ENCODE assay signal across 9 cellular contexts in genomic region chr4:20251796-20252655, GRCh38. TPM values are rescaled to one million over a fixed set of nuclear protein-coding genes. Genes with fewer than 3 reads are reported as not detected.
DNase-seq lines count a peak whose midpoint lies in the region; ATAC-seq, FAIRE-seq and TF ChIP-seq lines count a peak whose summit lies in the region.
"Had no signal": no experiment of that assay in that cellular context is flagged by ENCODE, and none has a peak within 500 bp of the region (broad histone marks: within the 10 kb centered on the region; RNA-seq: fewer than 3 reads in every experiment).

Gene SLIT2, plus strand, starts transcription at chr4:20251905. Its CDS starts 1,911 bp downstream, at chr4:20253816.

- no peaks in the 10 kb centered on the region for H3K36me3 Mint-ChIP-seq in stimulated activated naive CD8-positive, alpha-beta T cell treated with anti-CD3 and anti-CD28 coated beads, Interleukin-15, Interleukin-2, amounts not matched to agents 100 ng/mL and 50 ng/mL, for 24 hours (ENCODE audit: low read depth)

- no peak for TF ChIP-seq EP300 in HepG2 (IDR thresholded peaks at IDR 0.05; ENCODE audit: low read depth in 2 of 2, low read length in 2 of 2)
- no peak for TF ChIP-seq EP300 in HepG2 (CRISPR knock-in tag; IDR thresholded peaks at IDR 0.05; ENCODE audit: borderline replicate concordance)

- BruUV-seq in HepG2 (replicated peaks; lab: Mats Ljungman, UMichigan): no TSS peak

- no peak within 1 kb of the TSS for H3K27ac ChIP-seq in HepG2 (ENCODE audit: extremely low read length, insufficient read depth, low read length)

- H3K4me3 Mint-ChIP-seq in stimulated activated naive CD8-positive, alpha-beta T cell treated with anti-CD3 and anti-CD28 coated beads, Interleukin-15, Interleukin-2, amounts not matched to agents 100 ng/mL and 50 ng/mL, for 24 hours: peak within 1 kb of the TSS; percentile 48

- H3K4me1 Mint-ChIP-seq in stimulated activated naive CD8-positive, alpha-beta T cell treated with anti-CD3 and anti-CD28 coated beads, Interleukin-15, Interleukin-2, amounts not matched to agents 100 ng/mL and 50 ng/mL, for 24 hours (ENCODE audit: low read depth): peaks cover 13% of the 10 kb centered on the region

- no peaks in the 10 kb centered on the region for H3K79me2 ChIP-seq in HepG2 (ENCODE audit: insufficient read depth, low read length)

- POLR2A ChIA-PET in HepG2 (lab: Yijun Ruan, JAX): no interaction called here

- H3K27me3 Mint-ChIP-seq in stimulated activated naive CD8-positive, alpha-beta T cell treated with anti-CD3 and anti-CD28 coated beads, Interleukin-15, Interleukin-2, amounts not matched to agents 100 ng/mL and 50 ng/mL, for 24 hours: peaks cover 57% of the 10 kb centered on the region

- H3K9me3 ChIP-seq in HepG2 (ENCODE audit: low read length): no peaks in the 10 kb centered on the region

- TF ChIP-seq CTCF in GM12865 (IDR thresholded peaks at IDR 0.05; ENCODE audit: insufficient read depth, low read depth, low read length, missing control alignments) (no peak), HepG2 (CRISPR knock-in tag; IDR thresholded peaks at IDR 0.05) (no peak)

- no peak for TF ChIP-seq POLR2A in HepG2 (IDR thresholded peaks at IDR 0.05; ENCODE audit: insufficient read depth in 1 of 2, low read depth in 2 of 2, low read length in 2 of 2)

- peak within 1 kb of the TSS; percentile 43; the same call in 1 of the 2 replicates for H3K9ac ChIP-seq in HepG2 (ENCODE audit: insufficient read depth, low read depth, low read length)

- in situ Hi-C loops in KBM-7 (cut with MboI; ENCODE audit: low pct_unique_long_range_greater_than_20kb, low sequenced_read_pairs) (no loop called here), HepG2 (cut with HindIII; ENCODE audit: extremely low pct_ligation_motif_present, low pct_unique_long_range_greater_than_20kb) (loop anchor here (25.0 kb wide), 1 partner anchor 1565 kb away; no protein-coding TSS in a partner anchor)

- H3K27me3 ChIP-seq in HepG2 (ENCODE audit: control insufficient read depth in 1 of 2, insufficient read depth in 2 of 2, low read length in 2 of 2): 0 out of 5 replicates have a peak, but pooled peaks cover 1 to 6% of the 10 kb centered on the region in 2 experiments

- H3K4me2 ChIP-seq in HepG2 (ENCODE audit: low read depth, low read length): peak within 1 kb of the TSS; percentile 70

- peak; percentile 97 for ATAC-seq in HepG2

- peak; percentile 15; the same call in 1 of the 2 replicates for TF ChIP-seq RAD21 in HepG2 (CRISPR knock-in tag; IDR thresholded peaks at IDR 0.05)

- 20% methylated on average over 51 of the region's 85 CpGs for WGBS in HepG2 (ENCODE audit: low lambda C conversion rate)

- intact Hi-C loops in HepG2 (cut with micrococcal nuclease; ENCODE audit: unreplicated experiment): loop anchor here (2.0 kb wide), 1 partner anchor 1563 kb away; no protein-coding TSS in a partner anchor

- DNase-seq in GM12865 (ENCODE audit: low read depth) (peak; percentile 48), GOT3 (lab: John Stamatoyannopoulos, UW) (peak; percentile 54), KBM-7 (peak; percentile 62), SK-N-DZ (ENCODE audit: low spot score) (peak; percentile 86), dedifferentiated amniotic fluid mesenchymal stem cell (ENCODE audit: extremely low spot score) (peak; percentile 66), HepG2 (ENCODE audit: low spot score) (peak; percentile 47), OCI-M2 (lab: John Stamatoyannopoulos, UW; ENCODE audit: unreplicated experiment) (no peak)

- FAIRE-seq in HepG2 (lab: Jason Lieb, UNC): no peak
- FAIRE-seq: colon had no signal

- no peaks in the 10 kb centered on the region for H3K9me3 Mint-ChIP-seq in stimulated activated naive CD8-positive, alpha-beta T cell treated with anti-CD3 and anti-CD28 coated beads, Interleukin-15, Interleukin-2, amounts not matched to agents 100 ng/mL and 50 ng/mL, for 24 hours

- no peak within 1 kb of the TSS for H3K27ac Mint-ChIP-seq in stimulated activated naive CD8-positive, alpha-beta T cell treated with anti-CD3 and anti-CD28 coated beads, Interleukin-15, Interleukin-2, amounts not matched to agents 100 ng/mL and 50 ng/mL, for 24 hours

- H3K4me3 ChIP-seq in GM12865 (ENCODE audit: low read depth, low read length) (peak within 1 kb of the TSS; percentile 42), HepG2 (replicated peaks in 1 of 3; ENCODE audit: insufficient read depth in 1 of 3, low read depth in 2 of 3, low read length in 3 of 3) (peak within 1 kb of the TSS; percentile 50 to 71 (median 60); a peak in 4 of 6 replicates)

- no peaks in the 10 kb centered on the region for H3K36me3 ChIP-seq in HepG2 (replicated peaks in 1 of 2; ENCODE audit: control insufficient read depth in 1 of 2, insufficient read depth in 2 of 2, low read length in 2 of 2)

- no peaks in the 10 kb centered on the region for H4K20me1 ChIP-seq in HepG2 (ENCODE audit: insufficient read depth, low read length)

- CTCF ChIA-PET in HepG2 (lab: Yijun Ruan, JAX; ENCODE audit: low intra/inter-chr PET ratio, low total read pairs): no interaction called here

- no peaks in the 10 kb centered on the region for H3K4me1 ChIP-seq in HepG2 (ENCODE audit: insufficient read depth, low read length)

- peak within 1 kb of the TSS; percentile 81 for H2AFZ ChIP-seq in HepG2 (ENCODE audit: low read length)

TF ChIP-seq in HepG2, 621 proteins besides CTCF, POLR2A, EP300 and RAD21 (continues in another document):
- TF ChIP-seq KLF16 (CRISPR knock-in tag; IDR thresholded peaks at IDR 0.05): peak in 1 of 2 experiments; percentile 41; a peak in 1 of 4 replicates
- TF ChIP-seq ZFX (CRISPR knock-in tag; IDR thresholded peaks at IDR 0.05; ENCODE audit: low read depth): no peak
- no peak for TF ChIP-seq XRCC5 (optimal IDR thresholded peaks at IDR 0.05; ENCODE audit: low read length)
- TF ChIP-seq, protein P1, sequence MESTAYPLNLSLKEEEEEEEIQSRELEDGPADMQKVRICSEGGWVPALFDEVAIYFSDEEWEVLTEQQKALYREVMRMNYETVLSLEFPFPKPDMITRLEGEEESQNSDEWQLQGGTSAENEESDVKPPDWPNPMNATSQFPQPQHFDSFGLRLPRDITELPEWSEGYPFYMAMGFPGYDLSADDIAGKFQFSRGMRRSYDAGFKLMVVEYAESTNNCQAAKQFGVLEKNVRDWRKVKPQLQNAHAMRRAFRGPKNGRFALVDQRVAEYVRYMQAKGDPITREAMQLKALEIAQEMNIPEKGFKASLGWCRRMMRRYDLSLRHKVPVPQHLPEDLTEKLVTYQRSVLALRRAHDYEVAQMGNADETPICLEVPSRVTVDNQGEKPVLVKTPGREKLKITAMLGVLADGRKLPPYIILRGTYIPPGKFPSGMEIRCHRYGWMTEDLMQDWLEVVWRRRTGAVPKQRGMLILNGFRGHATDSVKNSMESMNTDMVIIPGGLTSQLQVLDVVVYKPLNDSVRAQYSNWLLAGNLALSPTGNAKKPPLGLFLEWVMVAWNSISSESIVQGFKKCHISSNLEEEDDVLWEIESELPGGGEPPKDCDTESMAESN (CRISPR knock-in tag; conservative IDR thresholded peaks at IDR 0.05): 0 out of 2 replicates have a peak, but pooled peaks have one; percentile 42
- no peak for TF ChIP-seq MIER3 (CRISPR knock-in tag; IDR thresholded peaks at IDR 0.05; ENCODE audit: borderline replicate concordance)
- TF ChIP-seq, protein P2, sequence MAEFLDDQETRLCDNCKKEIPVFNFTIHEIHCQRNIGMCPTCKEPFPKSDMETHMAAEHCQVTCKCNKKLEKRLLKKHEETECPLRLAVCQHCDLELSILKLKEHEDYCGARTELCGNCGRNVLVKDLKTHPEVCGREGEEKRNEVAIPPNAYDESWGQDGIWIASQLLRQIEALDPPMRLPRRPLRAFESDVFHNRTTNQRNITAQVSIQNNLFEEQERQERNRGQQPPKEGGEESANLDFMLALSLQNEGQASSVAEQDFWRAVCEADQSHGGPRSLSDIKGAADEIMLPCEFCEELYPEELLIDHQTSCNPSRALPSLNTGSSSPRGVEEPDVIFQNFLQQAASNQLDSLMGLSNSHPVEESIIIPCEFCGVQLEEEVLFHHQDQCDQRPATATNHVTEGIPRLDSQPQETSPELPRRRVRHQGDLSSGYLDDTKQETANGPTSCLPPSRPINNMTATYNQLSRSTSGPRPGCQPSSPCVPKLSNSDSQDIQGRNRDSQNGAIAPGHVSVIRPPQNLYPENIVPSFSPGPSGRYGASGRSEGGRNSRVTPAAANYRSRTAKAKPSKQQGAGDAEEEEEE (CRISPR knock-in tag; IDR thresholded peaks at IDR 0.05; ENCODE audit: borderline replicate concordance): no peak
- TF ChIP-seq CC2D1A (CRISPR knock-in tag; IDR thresholded peaks at IDR 0.05): no peak
- peak; percentile 63; the same call in 1 of the 2 replicates for TF ChIP-seq DR1 (CRISPR knock-in tag; IDR thresholded peaks at IDR 0.05)
- TF ChIP-seq ZFY (CRISPR knock-in tag; IDR thresholded peaks at IDR 0.05): 0 out of 2 replicates have a peak, but pooled peaks have one; percentile 11
- TF ChIP-seq PTBP1 (IDR thresholded peaks at IDR 0.05; ENCODE audit: low read depth, low read length, poor library complexity, severe bottlenecking): no peak

RNA-seq across cellular contexts. Expression of gene SLIT2, which starts in this region (rescaled TPM):
- 10.2 and 10.8 TPM in 2 replicates for polyA plus RNA-seq in SK-N-DZ (2014; cell fraction: cytosol; rRNA removed)
- 9.5 and 10.2 TPM in 2 replicates for polyA plus RNA-seq in SK-N-DZ (2014; cell fraction: nucleus; rRNA removed)
- total RNA-seq in HepG2 (2016; rRNA removed; fragmentation: Illumina TruSeq; extraction: Trizol): 0.03 TPM in 1 of 2 replicates, not detected in the other
- not detected in 2 replicates for total RNA-seq in HepG2 (2016; cell fraction: cytosol; rRNA removed; fragmentation: Illumina TruSeq; extraction: Trizol; ENCODE audit: low read depth)
- total RNA-seq in HepG2 (2016; cell fraction: insoluble cytoplasmic fraction; rRNA removed; fragmentation: Illumina TruSeq; extraction: Trizol): 0.02 TPM in 1 of 2 replicates, not detected in the other
- total RNA-seq in HepG2 (2016; cell fraction: membrane; rRNA removed; fragmentation: Illumina TruSeq; extraction: Trizol): not detected in 2 replicates
- 0.09 and 0.19 TPM in 2 replicates for total RNA-seq in HepG2 (2016; cell fraction: nucleus; rRNA removed; fragmentation: Illumina TruSeq; extraction: Trizol)
- polyA plus RNA-seq in HepG2 (2011; rRNA removed): 0.03 and 0.13 TPM in 2 replicates
- 0.01 and 0.06 TPM in 2 replicates for polyA plus RNA-seq in HepG2 (2011; cell fraction: cytosol; rRNA removed)
- polyA plus RNA-seq in HepG2 (2011; cell fraction: nucleus; rRNA removed): 0.10 TPM in 1 of 2 replicates, not detected in the other
- 0.07 and 0.08 TPM in 2 replicates for polyA plus RNA-seq in HepG2 (2012)
- not detected in 2 replicates for polyA plus RNA-seq in HepG2 (2016; cell fraction: cytosol; fragmentation: Illumina TruSeq; extraction: Trizol; ENCODE audit: low read depth)
- 0.28 TPM in 1 of 2 replicates, not detected in the other for polyA plus RNA-seq in HepG2 (2016; cell fraction: insoluble cytoplasmic fraction; fragmentation: Illumina TruSeq; extraction: Trizol; ENCODE audit: low read depth)
- not detected in 2 replicates for polyA plus RNA-seq in HepG2 (2016; cell fraction: membrane; fragmentation: Illumina TruSeq; extraction: Trizol; ENCODE audit: low read depth)
- not detected in 2 replicates for polyA plus RNA-seq in HepG2 (2016; cell fraction: nucleus; fragmentation: Illumina TruSeq; extraction: Trizol; ENCODE audit: insufficient read depth, low read depth)
- 0.06 and 4.4 TPM in 2 replicates for polyA minus RNA-seq in HepG2 (2011; rRNA and poly(A)+ RNA removed; ENCODE audit: low replicate concordance)
- polyA minus RNA-seq in HepG2 (2011; cell fraction: cytosol; rRNA and poly(A)+ RNA removed): 0.99 TPM in 1 of 2 replicates, not detected in the other
- polyA minus RNA-seq in HepG2 (2011; cell fraction: nucleus; rRNA and poly(A)+ RNA removed): 0.26 and 0.50 TPM in 2 replicates
